8 cellular contexts compared by ENCODE assay signal in the genomic region with DNA sequence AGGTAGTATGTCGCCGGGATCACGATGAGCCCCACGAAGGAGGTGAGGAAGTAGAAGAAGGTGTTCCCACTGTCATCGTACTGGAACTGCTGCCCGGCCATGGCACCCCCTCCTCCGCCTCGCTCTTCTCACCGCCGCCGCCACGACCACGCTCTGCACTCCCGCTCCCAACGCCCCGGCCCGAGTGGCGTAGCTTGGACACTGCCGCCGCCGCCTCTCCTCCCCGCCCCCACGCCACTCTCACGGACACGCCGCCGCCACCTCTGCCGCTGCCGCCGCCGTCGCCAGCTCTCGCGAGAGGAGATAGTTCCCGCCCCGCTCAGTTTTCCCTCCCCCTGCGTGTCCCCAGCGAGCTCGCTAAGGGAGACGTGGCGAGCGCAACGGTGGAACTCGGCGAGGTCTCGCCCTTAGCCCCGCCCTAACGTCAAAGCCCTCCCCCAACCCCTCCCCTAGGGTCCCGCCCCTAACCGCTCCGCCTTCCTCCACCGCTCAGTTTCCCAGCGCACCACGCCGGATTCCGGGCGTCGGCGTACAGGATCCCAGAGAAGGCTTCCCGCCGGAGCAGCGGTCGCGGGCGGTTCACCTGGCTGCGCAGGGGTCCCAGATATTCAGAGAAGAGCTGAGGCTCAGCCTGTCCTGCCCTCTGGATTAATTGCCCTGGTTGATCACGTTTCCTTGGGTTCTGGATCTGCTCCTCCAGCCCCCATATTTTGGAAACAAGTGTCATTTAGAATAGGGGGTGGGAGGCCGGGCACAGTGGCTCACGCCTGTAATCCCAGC. TPM values are rescaled to one million over a fixed set of nuclear protein-coding genes. Genes with fewer than 3 reads are reported as not detected.
DNase-seq lines count a peak whose midpoint lies in the region; FAIRE-seq and TF ChIP-seq lines count a peak whose summit lies in the region.

Gene SEC63 (minus strand): TSS at position 300 of the 780 bp plus-strand sequence. CDS start 199 bp downstream, at position 101.

- TF ChIP-seq CTCF in HFFc6 (IDR thresholded peaks at IDR 0.05) (no peak), NB4 (IDR thresholded peaks at IDR 0.05; ENCODE audit: low read depth, low read length) (no peak)

- DNase-seq in GM04504 (ENCODE audit: low read depth) (peak; percentile 96), HFFc6 (peak; percentile 96), NB4 (ENCODE audit: low read depth) (peak; percentile 97), SK-N-DZ (ENCODE audit: low spot score) (peak; percentile 96), frontal cortex (ENCODE audit: low spot score in 2 of 2) (peak; percentile 96 to 97), non-pigmented ciliary epithelial cell (ENCODE audit: low read depth) (peak; percentile 84), substantia nigra (lab: John Stamatoyannopoulos, UW) (peak; percentile 63 to 99 (median 96))
- peak; percentile 98 for DNase-seq in activated naive CD4-positive, alpha-beta T cell treated with anti-CD3 and anti-CD28 coated beads for 36 hours

- intact Hi-C loops in activated naive CD4-positive, alpha-beta T cell treated with anti-CD3 and anti-CD28 coated beads for 36 hours (cut with micrococcal nuclease) = loop anchor here (1.0 to 10.0 kb wide), 13 partner anchors 15 to 1443 kb away; partner anchors contain the start of genes AFG1L, CD164, CEP57L1 and MTRES1

- H3K4me1 Mint-ChIP-seq in HFFc6 (ENCODE audit: low read depth) = peaks cover 34% of the 10 kb centered on the region
- peaks cover 32% of the 10 kb centered on the region for H3K4me1 Mint-ChIP-seq in activated naive CD4-positive, alpha-beta T cell treated with anti-CD3 and anti-CD28 coated beads for 36 hours (ENCODE audit: low read depth)

- FAIRE-seq in frontal cortex (lab: Jason Lieb, UNC) = no peak

- peak within 1 kb of the TSS; percentile 97 for H3K4me3 ChIP-seq in NB4 (ENCODE audit: low read depth, low read length)

- TF ChIP-seq POLR2A in NB4 (IDR thresholded peaks at IDR 0.05; ENCODE audit: extremely low read depth, insufficient read length) = peak; percentile 72

- no peaks in the 10 kb centered on the region; the same call in 1 of the 2 replicates for H3K27me3 Mint-ChIP-seq in HFFc6 (ENCODE audit: insufficient read depth)
- H3K27me3 Mint-ChIP-seq in activated naive CD4-positive, alpha-beta T cell treated with anti-CD3 and anti-CD28 coated beads for 36 hours (ENCODE audit: low read depth) = no peaks in the 10 kb centered on the region

- H3K27ac Mint-ChIP-seq in HFFc6 = peak within 1 kb of the TSS; percentile 99
- peak within 1 kb of the TSS; percentile 94 for H3K27ac Mint-ChIP-seq in activated naive CD4-positive, alpha-beta T cell treated with anti-CD3 and anti-CD28 coated beads for 36 hours

- H3K36me3 Mint-ChIP-seq in HFFc6 (ENCODE audit: low read depth) = peaks cover 27% of the 10 kb centered on the region
- peaks cover 22% of the 10 kb centered on the region for H3K36me3 Mint-ChIP-seq in activated naive CD4-positive, alpha-beta T cell treated with anti-CD3 and anti-CD28 coated beads for 36 hours (ENCODE audit: low read depth)

- H3K27ac ChIP-seq in substantia nigra (ENCODE audit: low read depth, low read length, poor library complexity, severe bottlenecking) = peak within 1 kb of the TSS; percentile 79

- peak within 1 kb of the TSS; percentile 100 for H3K4me3 Mint-ChIP-seq in HFFc6
- peak within 1 kb of the TSS; percentile 97 for H3K4me3 Mint-ChIP-seq in activated naive CD4-positive, alpha-beta T cell treated with anti-CD3 and anti-CD28 coated beads for 36 hours

- CTCF ChIA-PET in activated naive CD4-positive, alpha-beta T cell treated with anti-CD3 and anti-CD28 coated beads for 36 hours (lab: Charles Lee) = interaction anchor here (0.6 to 1.0 kb wide), 4 partner anchors 14 to 91 kb away, joined by 3 to 5 read pairs (median 3); no protein-coding TSS in a partner anchor

- no peaks in the 10 kb centered on the region for H3K9me3 Mint-ChIP-seq in HFFc6
- H3K9me3 Mint-ChIP-seq in activated naive CD4-positive, alpha-beta T cell treated with anti-CD3 and anti-CD28 coated beads for 36 hours = no peaks in the 10 kb centered on the region

RNA-seq across cellular contexts. Expression of gene SEC63, which starts in this region (rescaled TPM):
- total RNA-seq in HFFc6 (2021; fragmentation: NEBNext Ultra II Directional; extraction: Animal tissue kit (Norgen Biotek cat#: 25700)) = 100 to 1,000 TPM in 4 of 6 experiments, 10 to 100 TPM in 2; 99.2 to 114 (median 106) TPM
- polyA plus RNA-seq in SK-N-DZ (2014; cell fraction: cytosol; rRNA removed) = 14.3 and 17.3 TPM in 2 replicates
- 30.9 and 45.0 TPM in 2 replicates for polyA plus RNA-seq in SK-N-DZ (2014; cell fraction: nucleus; rRNA removed)
- total RNA-seq in activated naive CD4-positive, alpha-beta T cell treated with anti-CD3 and anti-CD28 coated beads for 36 hours = 10 to 100 TPM; 78.3 to 86.5 TPM
- total RNA-seq in frontal cortex = 38.3 TPM

Comparison
In these comparisons a context has a peak if more than half of its experiments do, and no peak if none do; other contexts are left out.
1. Peak in every context shown above with its lines: DNase-seq, H3K4me3 ChIP-seq and H3K27ac ChIP-seq.